In genomic region chr17:7307686-7308624, GRCh38 we compare ENCODE assay signal across 8 cellular contexts. TPM values are rescaled to one million over a fixed set of nuclear protein-coding genes. Genes with fewer than 3 reads are reported as not detected.
DNase-seq lines count a peak whose midpoint lies in the region; ATAC-seq, FAIRE-seq and TF ChIP-seq lines count a peak whose summit lies in the region.

No MANE protein-coding gene starts in this region.

- DNase-seq in NCI-H82 (lab: John Stamatoyannopoulos, UW) = peak; percentile 77
- no peak for DNase-seq in NCI-H82 treated with DMSO at 0.1 percent for 48 hours (lab: John Stamatoyannopoulos, UW; ENCODE audit: unreplicated experiment)
- peak; percentile 35 for DNase-seq in PC-3
- peak; percentile 57 for DNase-seq in activated naive CD4-positive, alpha-beta T cell treated with anti-CD3 and anti-CD28 coated beads, Interleukin-2, amount 50 U/mL, for 16 hours
- peak; percentile 56 to 59 for DNase-seq in cardiac muscle cell (ENCODE audit: low read depth in 1 of 2, low spot score in 1 of 2)
- peak; percentile 51 to 88 (median 73) for DNase-seq in pancreas
- DNase-seq in dedifferentiated amniotic fluid mesenchymal stem cell (ENCODE audit: extremely low spot score) = no peak

- H3K9me2 ChIP-seq in PC-3 (replicated peaks; ENCODE audit: low read length) = no peaks in the 10 kb centered on the region

- peak overlapping the region; percentile 97 for H3K27ac ChIP-seq in PC-3 (ENCODE audit: low read length)
- H3K27ac ChIP-seq in cardiac muscle cell = peak overlapping the region; percentile 99
- H3K27ac ChIP-seq in pancreas = peak overlapping the region; percentile 95 to 97 (median 96)

- peak overlapping the region; percentile 100 for H3K9ac ChIP-seq in PC-3 (ENCODE audit: low read length)

- H3K9me3 ChIP-seq in PC-3 (ENCODE audit: low read length) (no peaks in the 10 kb centered on the region), cardiac muscle cell (ENCODE audit: low read depth) (no peaks in the 10 kb centered on the region), pancreas (no peaks in the 10 kb centered on the region)

- H2AFZ ChIP-seq in PC-3 (ENCODE audit: low read length) = no peak overlapping the region

- no peak for FAIRE-seq in pancreas (lab: Jason Lieb, UNC)

- intact Hi-C loops in PC-3 (cut with micrococcal nuclease) = loop anchor here (2.0 to 5.0 kb wide), 3 partner anchors 21 to 261 kb away; partner anchors contain the start of genes GABARAP and NEURL4
- intact Hi-C loops in pancreas (cut with DNase I) = no loop called here

- ATAC-seq in PC-3 = peak; percentile 8; the same call in 1 of the 2 replicates
- ATAC-seq in pancreas = peak in 3 of 4 donors; percentile 2 to 46 (median 25)
- ATAC-seq in HG03175 (IDR thresholded peaks at IDR 0.05; ENCODE audit: unreplicated experiment) = no peak

- H3K36me3 ChIP-seq in PC-3 (ENCODE audit: low read depth, low read length) (peaks cover 35% of the 10 kb centered on the region), cardiac muscle cell (peaks cover 26% of the 10 kb centered on the region), pancreas (peaks cover 8 to 34% (median 21%) of the 10 kb centered on the region in 3 donors)

- peaks cover 23% of the 10 kb centered on the region; the same call in 1 of the 2 replicates for H3K4me1 ChIP-seq in PC-3 (ENCODE audit: insufficient read depth, low read length)
- peaks cover 10% of the 10 kb centered on the region for H3K4me1 ChIP-seq in cardiac muscle cell (ENCODE audit: low read depth)
- peaks cover 15 to 19% (median 17%) of the 10 kb centered on the region in 3 donors for H3K4me1 ChIP-seq in pancreas

- H3K27me3 ChIP-seq in PC-3 (ENCODE audit: low read length) (no peaks in the 10 kb centered on the region), cardiac muscle cell (no peaks in the 10 kb centered on the region), pancreas (no peaks in the 10 kb centered on the region)

- peaks cover 6% of the 10 kb centered on the region for H3F3A ChIP-seq in PC-3 (ENCODE audit: low read length, unreplicated experiment)

- H3K4me3 ChIP-seq in PC-3 (ENCODE audit: low read length) (peak overlapping the region; percentile 85), cardiac muscle cell (peak overlapping the region; percentile 90), pancreas (peak overlapping the region; percentile 79 to 96 (median 88))

- no TSS peak for BruUV-seq in PC-3 (replicated peaks; lab: Mats Ljungman, UMichigan)

- POLR2A ChIA-PET in PC-3 (lab: Charles Lee; ENCODE audit: unreplicated experiment) = no interaction called here

- H3K4me2 ChIP-seq in PC-3 (ENCODE audit: low read length) = peak overlapping the region; percentile 93

- peaks cover 51% of the 10 kb centered on the region for H3K79me2 ChIP-seq in PC-3 (ENCODE audit: low read length)

- TF ChIP-seq CTCF in PC-3 (conservative IDR thresholded peaks at IDR 0.05; ENCODE audit: low read depth, low read length) (no peak), cardiac muscle cell (IDR thresholded peaks at IDR 0.05; ENCODE audit: low read depth, low read length) (peak; percentile 8), pancreas (IDR thresholded peaks at IDR 0.05) (no peak)

- 0 to 1% methylated on average over 70 to 104 of the region's 104 CpGs for WGBS in pancreas, 2 donors

- H4K20me1 ChIP-seq in PC-3 (ENCODE audit: low read length) = peaks cover 34% of the 10 kb centered on the region

- CTCF ChIA-PET in PC-3 (lab: Charles Lee) = no interaction called here

RNA-seq across cellular contexts. Expression of gene EIF5A, which starts 0.5 kb away (rescaled TPM):
- total RNA-seq in PC-3 (2014; rRNA removed) = 1,140 and 1,203 TPM in 2 replicates
- 319 and 545 TPM in 2 replicates for total RNA-seq in cardiac muscle cell
- polyA plus RNA-seq in cardiac muscle cell = 719 and 988 TPM in 2 replicates
- 100 to 1,000 TPM; 104 to 220 (median 187) TPM for total RNA-seq in pancreas
- polyA plus RNA-seq in pancreas = 100 to 1,000 TPM; 167 to 205 TPM

RNA-seq across cellular contexts. Expression of gene GPS2, which starts 7.2 kb away (rescaled TPM):
- 30.8 and 45.8 TPM in 2 replicates for total RNA-seq in PC-3 (2014; rRNA removed)
- 59.9 and 76.2 TPM in 2 replicates for total RNA-seq in cardiac muscle cell
- 68.7 and 97.4 TPM in 2 replicates for polyA plus RNA-seq in cardiac muscle cell
- 10 to 100 TPM; 22.1 to 33.5 (median 27.6) TPM for total RNA-seq in pancreas
- 100 to 1,000 TPM in 1 of 2 donors, 10 to 100 TPM in 1; 68.9 to 101 TPM for polyA plus RNA-seq in pancreas

RNA-seq across cellular contexts. Expression of gene YBX2, which starts 13.5 kb away (rescaled TPM):
- total RNA-seq in PC-3 (2014; rRNA removed) (1.1 and 1.4 TPM in 2 replicates), cardiac muscle cell (27.8 and 56.2 TPM in 2 replicates), pancreas (under 1 TPM; 0.12 to 0.59 (median 0.29) TPM)
- polyA plus RNA-seq in cardiac muscle cell (20.9 and 32.7 TPM in 2 replicates), pancreas (1 to 10 TPM; 1.2 TPM)

RNA-seq across cellular contexts. Expression of gene NEURL4, which starts 21.2 kb away (rescaled TPM):
- total RNA-seq in PC-3 (2014; rRNA removed) = 21.4 and 27.7 TPM in 2 replicates
- total RNA-seq in cardiac muscle cell = 25.3 and 32.4 TPM in 2 replicates
- 12.2 and 15.5 TPM in 2 replicates for polyA plus RNA-seq in cardiac muscle cell
- 10 to 100 TPM; 12.6 to 27.1 (median 15.4) TPM for total RNA-seq in pancreas
- polyA plus RNA-seq in pancreas = 10 to 100 TPM; 49.0 to 72.1 TPM

RNA-seq across cellular contexts. Expression of gene SLC2A4, which starts 26.4 kb away (rescaled TPM):
- total RNA-seq in PC-3 (2014; rRNA removed) (0.29 TPM in 1 of 2 replicates, not detected in the other), cardiac muscle cell (36.3 and 42.6 TPM in 2 replicates), pancreas (under 1 TPM; 0.16 to 0.95 (median 0.37) TPM)
- polyA plus RNA-seq in cardiac muscle cell (23.4 and 32.7 TPM in 2 replicates), pancreas (1 to 10 TPM; 1.0 to 1.8 TPM)

Comparison
In these comparisons a context has a peak if more than half of its experiments do, and no peak if none do; other contexts are left out.
1. DNase-seq: peak in NCI-H82 (single experiment), PC-3 (single experiment), activated naive CD4-positive, alpha-beta T cell treated with anti-CD3 and anti-CD28 coated beads, Interleukin-2, amount 50 U/mL, for 16 hours (single experiment), cardiac muscle cell (2 of 2) and pancreas (6 of 6); none in NCI-H82 treated with DMSO at 0.1 percent for 48 hours (single experiment) and dedifferentiated amniotic fluid mesenchymal stem cell (single experiment).
2. RNA of gene YBX2, which starts 13.5 kb away (total RNA-seq): 27.8 to 56.2 TPM in cardiac muscle cell; 1.1 to 1.4 TPM in PC-3 and 0.12 to 0.59 TPM in pancreas; every median in the first group is over 10 times any median in the second.
3. Peak in every context shown above with its lines, with median percentiles within 50 percentile points of each other: H3K27ac ChIP-seq and H3K4me3 ChIP-seq.